Comparison of ENCODE assay signal across 8 cellular contexts in the genomic region with DNA sequence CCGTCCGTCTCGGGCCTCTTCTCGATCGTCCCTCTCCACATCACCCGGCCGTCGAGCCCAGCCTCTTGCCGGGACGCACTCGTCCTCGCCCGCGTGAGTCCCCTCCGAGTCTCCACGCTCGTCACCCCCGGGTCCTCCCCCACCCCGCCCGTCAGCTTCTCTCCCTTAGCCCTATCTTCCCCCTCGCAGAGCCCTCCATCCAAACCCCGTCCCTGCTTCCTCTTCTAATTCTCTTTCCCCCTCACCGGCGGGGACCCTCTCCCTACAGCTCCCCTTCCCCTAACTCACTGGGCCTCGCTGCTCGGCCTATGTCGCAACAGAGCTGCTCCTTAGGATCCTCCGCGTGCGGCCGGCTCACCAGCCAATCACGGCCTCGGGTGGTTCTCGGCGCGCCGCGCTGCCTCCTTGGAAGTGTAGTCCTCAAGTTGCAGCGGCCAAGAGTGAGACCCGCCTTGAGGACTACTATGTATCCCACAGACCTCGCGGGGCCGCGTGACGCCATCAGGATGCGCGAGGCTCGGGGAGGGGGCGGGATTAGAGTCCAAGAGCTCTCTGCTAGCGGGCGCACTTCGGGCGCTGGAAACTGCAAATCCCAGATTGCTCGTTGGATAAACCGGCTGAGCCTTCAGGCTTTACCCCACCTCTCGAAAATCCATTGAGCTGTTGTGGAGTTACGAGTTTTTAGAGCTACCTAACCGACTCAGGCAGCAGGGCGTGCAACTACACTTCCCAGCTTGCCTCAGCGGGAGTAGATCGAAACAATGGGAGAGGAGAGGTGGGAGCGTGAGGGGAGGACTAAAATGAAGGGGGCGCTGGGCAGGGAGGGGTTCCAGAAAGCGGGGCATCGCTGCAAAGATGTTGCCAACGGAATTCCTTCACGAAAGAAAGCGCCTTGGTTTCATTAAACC. TPM values are rescaled to one million over a fixed set of nuclear protein-coding genes. Genes with fewer than 3 reads are reported as not detected.
DNase-seq lines count a peak whose midpoint lies in the region; ATAC-seq, FAIRE-seq and TF ChIP-seq lines count a peak whose summit lies in the region.

Gene ABCF2, minus strand, starts transcription at position 331 of the 908 bp plus-strand sequence. CDS start 747 bp downstream, outside the sequence.

- no peaks in the 10 kb centered on the region for H3K9me3 ChIP-seq in H1 (ENCODE audit: insufficient read depth in 2 of 2, low read depth in 1 of 2, low read length in 1 of 2)
- no peaks in the 10 kb centered on the region for H3K9me3 ChIP-seq in mesenchymal stem cell (ENCODE audit: control insufficient read depth, low read length)

- no peak within 1 kb of the TSS for H3K14ac ChIP-seq in H1 (ENCODE audit: insufficient read length)
- H3K14ac ChIP-seq in mesenchymal stem cell (ENCODE audit: low read length in 2 of 2), result no peak within 1 kb of the TSS

- H3K27ac ChIP-seq in H1 (ENCODE audit: low read depth, low read length) (peak within 1 kb of the TSS; percentile 56; the same call in 1 of the 2 replicates), mesenchymal stem cell (ENCODE audit: low read length, poor library complexity, severe bottlenecking) (peak within 1 kb of the TSS; percentile 87)

- H3K27me3 ChIP-seq in H1 (replicated peaks in 1 of 4; ENCODE audit: control insufficient read depth in 3 of 4, extremely low read depth in 1 of 4, insufficient read depth in 3 of 4, low read length in 3 of 4) (no peaks in the 10 kb centered on the region), mesenchymal stem cell (ENCODE audit: control insufficient read depth in 1 of 2, insufficient read depth in 1 of 2, low read length in 2 of 2) (no peaks in the 10 kb centered on the region)

- TF ChIP-seq EP300 in H1 (IDR thresholded peaks at IDR 0.05; ENCODE audit: borderline replicate concordance in 1 of 2, low read depth in 2 of 2, low read length in 2 of 2), result no peak

- H3K9ac ChIP-seq in H1 (replicated peaks in 1 of 4; ENCODE audit: extremely low read depth in 1 of 4, low read depth in 3 of 4, low read length in 3 of 4), result peak within 1 kb of the TSS; percentile 65 to 75 (median 70)
- peak within 1 kb of the TSS; percentile 96 for H3K9ac ChIP-seq in mesenchymal stem cell (ENCODE audit: low read length)

- H3K4ac ChIP-seq in H1 (replicated peaks; ENCODE audit: insufficient read length, low read depth, low read length), result no peak within 1 kb of the TSS
- peak within 1 kb of the TSS in 1 of 2 experiments; percentile 42 for H3K4ac ChIP-seq in mesenchymal stem cell (ENCODE audit: low read depth in 1 of 2, low read length in 2 of 2)

- H3K4me2 ChIP-seq in H1 (ENCODE audit: insufficient read depth in 1 of 2, low read depth in 2 of 2, low read length in 2 of 2) (peak within 1 kb of the TSS; percentile 83 to 86), mesenchymal stem cell (ENCODE audit: low read length, poor library complexity, severe bottlenecking) (peak within 1 kb of the TSS; percentile 83)

- FAIRE-seq in HTR-8/SVneo (lab: Jason Lieb, UNC) (peak; percentile 42), H1 (lab: Jason Lieb, UNC) (no peak)

- peak within 1 kb of the TSS; percentile 69; the same call in 1 of the 2 replicates for H2BK5ac ChIP-seq in H1 (ENCODE audit: low read depth, low read length)
- H2BK5ac ChIP-seq in mesenchymal stem cell (ENCODE audit: low read depth, low read length, poor library complexity, severe bottlenecking), result no peak within 1 kb of the TSS

- TF ChIP-seq CTCF in H1 (IDR thresholded peaks at IDR 0.05; ENCODE audit: control extremely low read depth in 1 of 3, insufficient read depth in 1 of 3, low read depth in 1 of 3, low read length in 3 of 3), result no peak

- DNase-seq in COLO829 (ENCODE audit: low spot score), result peak; percentile 97
- peak; percentile 96 for DNase-seq in HTR-8/SVneo (ENCODE audit: insufficient read length, low spot score)
- DNase-seq in NOMO-1 treated with dmso at 0.1 percent for 144 hours (lab: John Stamatoyannopoulos, UW; ENCODE audit: unreplicated experiment), result peak; percentile 55
- DNase-seq in activated CD8-positive, alpha-beta memory T cell treated with anti-CD3 and anti-CD28 coated beads for 48 hours (ENCODE audit: low read depth in 2 of 3, low spot score in 2 of 3), result peak; percentile 94 to 97 (median 96)
- DNase-seq in H1 (ENCODE audit: low read depth in 1 of 2, low spot score in 2 of 2), result peak; percentile 95 to 99
- peak; percentile 99 for DNase-seq in mesenchymal stem cell
- DNase-seq in stimulated activated CD8-positive, alpha-beta memory T cell treated with anti-CD3 and anti-CD28 coated beads, Interleukin-12 subunit alpha, Interleukin-12 subunit beta, amount 100 ng/mL, for 4 hours (ENCODE audit: low read depth), result peak; percentile 97

- H2BK120ac ChIP-seq in H1 (replicated peaks; ENCODE audit: low read depth, low read length), result no peak within 1 kb of the TSS
- peak within 1 kb of the TSS; percentile 83 for H2BK120ac ChIP-seq in mesenchymal stem cell (ENCODE audit: low read depth, low read length)

- peak within 1 kb of the TSS; percentile 88 for H3K56ac ChIP-seq in H1 (replicated peaks; ENCODE audit: insufficient read length, low read depth, low read length)

- H3K23me2 ChIP-seq in H1 (ENCODE audit: low read depth, low read length), result peaks cover 15% of the 10 kb centered on the region

- H3K23ac ChIP-seq in H1 (ENCODE audit: insufficient read length), result no peak within 1 kb of the TSS
- no peak within 1 kb of the TSS for H3K23ac ChIP-seq in mesenchymal stem cell (ENCODE audit: low read length in 2 of 2)

- peak within 1 kb of the TSS; percentile 55 for H3K18ac ChIP-seq in H1 (ENCODE audit: extremely low read depth, low read length)
- peak within 1 kb of the TSS; percentile 67 to 74 for H3K18ac ChIP-seq in mesenchymal stem cell (ENCODE audit: low read depth in 1 of 2, low read length in 2 of 2)

- peak; percentile 56 to 76; a peak in 2 of 3 replicates for TF ChIP-seq POLR2A in H1 (IDR thresholded peaks at IDR 0.05; ENCODE audit: control extremely low read depth in 1 of 2, low read depth in 2 of 2, low read length in 2 of 2)

- H2AK5ac ChIP-seq in H1 (ENCODE audit: low read depth, low read length), result no peak within 1 kb of the TSS
- no peak within 1 kb of the TSS for H2AK5ac ChIP-seq in mesenchymal stem cell (ENCODE audit: low read length, severe bottlenecking)

- H4K20me1 ChIP-seq in H1 (replicated peaks in 1 of 2; ENCODE audit: control insufficient read depth in 1 of 2, insufficient read depth in 2 of 2, low read length in 2 of 2), result peaks cover 0 to 3% of the 10 kb centered on the region in 2 experiments

- H2BK12ac ChIP-seq in H1 (ENCODE audit: low read depth, low read length) (no peak within 1 kb of the TSS), mesenchymal stem cell (ENCODE audit: low read length in 2 of 2) (no peak within 1 kb of the TSS)

- H2BK15ac ChIP-seq in H1 (ENCODE audit: low read length) (no peak within 1 kb of the TSS), mesenchymal stem cell (ENCODE audit: low read depth, poor library complexity, severe bottlenecking) (peak within 1 kb of the TSS; percentile 89)

- TF ChIP-seq RAD21 in H1 (IDR thresholded peaks at IDR 0.05 in 1 of 2, conservative IDR thresholded peaks at IDR 0.05 in 1 of 2; ENCODE audit: low read depth in 2 of 2, low read length in 2 of 2), result no peak

- H3K4me1 ChIP-seq in H1 (replicated peaks in 1 of 4; ENCODE audit: control insufficient read depth in 3 of 4, insufficient read depth in 4 of 4, low read length in 3 of 4) (peaks cover 2 to 9% (median 7%) of the 10 kb centered on the region in 4 experiments; a peak in 5 of 7 replicates), mesenchymal stem cell (ENCODE audit: control insufficient read depth, insufficient read depth, low read depth, low read length) (peaks cover 11% of the 10 kb centered on the region)

- no peak within 1 kb of the TSS; the same call in 1 of the 2 replicates for H4K8ac ChIP-seq in H1 (ENCODE audit: extremely low read depth, insufficient read depth, low read length)
- H4K8ac ChIP-seq in mesenchymal stem cell (ENCODE audit: low read length), result peak within 1 kb of the TSS; percentile 92

- H2BK20ac ChIP-seq in H1 (ENCODE audit: low read length), result no peak within 1 kb of the TSS

- ATAC-seq in GM21367 (IDR thresholded peaks at IDR 0.05; ENCODE audit: unreplicated experiment), result peak; percentile 97

- peak within 1 kb of the TSS; percentile 80 for H4K5ac ChIP-seq in H1 (ENCODE audit: insufficient read length, low read depth, low read length)

- H3K79me1 ChIP-seq in H1 (ENCODE audit: low read depth, low read length) (peaks cover 7% of the 10 kb centered on the region; the same call in 1 of the 2 replicates), mesenchymal stem cell (replicated peaks; ENCODE audit: low read length, poor library complexity, severe bottlenecking) (peaks cover 26% of the 10 kb centered on the region)

- POLR2A ChIA-PET in H1 (lab: Charles Lee; ENCODE audit: partially characterized antibody), result interaction anchor here (0.8 to 3.2 kb wide), 20 partner anchors 9 to 166 kb away, joined by 3 to 36 read pairs (median 4); partner anchors contain the start of gene H2BK1

- H2AFZ ChIP-seq in H1 (ENCODE audit: low read length) (peak within 1 kb of the TSS; percentile 79; the same call in 1 of the 2 replicates), mesenchymal stem cell (ENCODE audit: low read depth, low read length) (peak within 1 kb of the TSS; percentile 74)

- H3K4me3 ChIP-seq in H1 (ENCODE audit: extremely low read depth in 1 of 4, insufficient read depth in 2 of 4, low read depth in 3 of 4, low read length in 4 of 4) (peak within 1 kb of the TSS; percentile 83 to 95 (median 90)), mesenchymal stem cell (ENCODE audit: insufficient read depth in 1 of 2, low read depth in 1 of 2, low read length in 2 of 2) (peak within 1 kb of the TSS; percentile 64 to 97)

- peak within 1 kb of the TSS; percentile 41 for H4K91ac ChIP-seq in H1 (replicated peaks; ENCODE audit: insufficient read length, low read length)
- peak within 1 kb of the TSS; percentile 65 for H4K91ac ChIP-seq in mesenchymal stem cell (ENCODE audit: low read length)

- 2% methylated on average over 47 of the region's 68 CpGs; no CpG with 5 or more reads in 1 of the 2 experiments for WGBS in H1 (ENCODE audit: extremely low coverage in 1 of 2, insufficient coverage in 1 of 2, insufficient read length in 1 of 2, insufficient replicate concordance in 2 of 2, low coverage in 1 of 2, low lambda C conversion rate in 2 of 2, missing lambda C conversion rate in 1 of 2), 2 experiments
- under 1% methylated on average over 67 of the region's 68 CpGs for WGBS in mesenchymal stem cell

- H3K36me3 ChIP-seq in H1 (ENCODE audit: control insufficient read depth in 2 of 4, insufficient read depth in 4 of 4, low read length in 3 of 4) (peaks cover 11 to 30% (median 26%) of the 10 kb centered on the region in 4 experiments), mesenchymal stem cell (ENCODE audit: control insufficient read depth in 1 of 2, insufficient read depth in 2 of 2, low read depth in 1 of 2, low read length in 2 of 2) (peaks cover 22 to 38% of the 10 kb centered on the region in 2 experiments)

- peaks cover 0 to 18% of the 10 kb centered on the region in 2 experiments; a peak in 2 of 4 replicates for H3K79me2 ChIP-seq in H1 (ENCODE audit: control insufficient read depth in 1 of 2, insufficient read depth in 2 of 2, low read length in 2 of 2)

- CTCF ChIA-PET in H1 (lab: Charles Lee; ENCODE audit: partially characterized antibody), result interaction anchor here (0.6 to 5.9 kb wide), 15 partner anchors 9 to 210 kb away, joined by 3 to 49 read pairs (median 3); no protein-coding TSS in a partner anchor

RNA-seq across cellular contexts. Expression of gene ABCF2, which starts in this region (rescaled TPM):
- 51.0 and 55.0 TPM in 2 replicates for total RNA-seq in H1 (2021; fragmentation: NEBNext Ultra II Directional; extraction: Animal tissue kit (Norgen Biotek cat#: 25700))
- polyA plus RNA-seq in H1 (2011; rRNA removed), result 26.4 and 28.0 TPM in 2 replicates
- polyA plus RNA-seq in H1 (2011; cell fraction: cytosol; rRNA removed), result 37.0 TPM
- 35.9 TPM for polyA plus RNA-seq in H1 (2011; cell fraction: nucleus; rRNA removed)
- polyA plus RNA-seq in H1 (2012, experiment 1 of 2), result 39.3 to 51.3 TPM (median 45.8 TPM) in 4 replicates
- polyA plus RNA-seq in H1 (2012, experiment 2 of 2), result 32.1 TPM
- 25.2 TPM for polyA plus RNA-seq in H1 (2013, experiment 1 of 2)
- 22.6 TPM for polyA plus RNA-seq in H1 (2013, experiment 2 of 2)
- 48.3 and 59.3 TPM in 2 replicates for polyA minus RNA-seq in H1 (2011; rRNA and poly(A)+ RNA removed)
- polyA minus RNA-seq in H1 (2011; cell fraction: cytosol; rRNA and poly(A)+ RNA removed), result 20.2 TPM
- 23.9 TPM for polyA minus RNA-seq in H1 (2011; cell fraction: nucleus; rRNA and poly(A)+ RNA removed)
- polyA plus RNA-seq in mesenchymal stem cell (2013, experiment 1 of 2), result 26.1 TPM
- polyA plus RNA-seq in mesenchymal stem cell (2013, experiment 2 of 2), result 25.0 TPM

Comparison
In these comparisons a context has a peak if more than half of its experiments do, and no peak if none do; other contexts are left out.
1. Peak in every context shown above with its lines: DNase-seq, ATAC-seq, H3K4me3 ChIP-seq and H3K27ac ChIP-seq.